ENCODE assay signal across 8 cellular contexts in the genomic region with DNA sequence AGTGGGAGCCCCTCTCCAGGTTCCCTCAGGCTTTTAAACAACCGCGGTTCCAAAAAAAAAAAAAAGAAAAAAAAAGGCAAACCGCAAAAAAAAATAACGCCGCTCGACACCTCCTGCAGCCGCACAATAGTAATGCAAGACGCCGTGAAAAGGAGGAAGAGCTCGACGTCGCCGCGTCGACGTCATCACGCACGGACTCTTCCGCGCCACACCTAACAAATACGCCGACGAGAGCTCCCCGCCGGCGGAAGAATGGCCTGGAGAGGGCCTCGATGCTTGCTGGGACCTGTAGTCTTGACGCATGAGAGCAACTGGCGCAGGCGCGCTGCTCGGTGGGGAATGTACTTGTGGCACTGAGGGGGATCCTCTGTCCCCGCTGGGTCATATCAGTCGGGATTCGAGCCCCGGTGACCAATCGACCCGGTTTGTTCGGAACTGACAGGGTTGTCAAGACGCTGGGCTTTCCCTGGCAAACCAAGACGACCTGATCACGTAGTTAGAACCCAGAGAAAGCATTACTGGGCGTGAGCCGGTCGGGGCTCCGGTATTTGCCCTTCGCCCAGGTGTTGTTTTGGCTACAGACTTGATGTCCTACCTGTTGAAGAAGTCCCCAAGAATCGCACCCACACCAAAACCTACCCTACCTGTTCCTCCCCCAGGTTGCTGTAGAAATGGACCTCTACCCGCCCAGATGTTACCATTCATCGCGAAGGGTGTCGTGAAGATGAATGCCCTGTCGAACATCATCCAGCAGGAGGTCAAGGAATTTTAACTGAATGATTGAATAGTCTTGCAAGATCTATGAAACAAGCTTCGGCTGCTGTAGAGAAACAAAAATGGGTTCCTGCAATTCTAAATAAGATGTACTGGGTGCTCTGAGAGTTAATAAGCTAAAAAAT. TPM values are rescaled to one million over a fixed set of nuclear protein-coding genes. Genes with fewer than 3 reads are reported as not detected.
DNase-seq lines count a peak whose midpoint lies in the region; ATAC-seq and TF ChIP-seq lines count a peak whose summit lies in the region.

Gene CBR4 (minus strand): TSS at position 131 of the 899 bp plus-strand sequence. CDS start 166 bp downstream, outside the sequence.

- peak; percentile 96 for ATAC-seq in GM19372 (IDR thresholded peaks at IDR 0.05; ENCODE audit: low read depth, unreplicated experiment)
- peak; percentile 98 for ATAC-seq in HG03565 (IDR thresholded peaks at IDR 0.05; ENCODE audit: unreplicated experiment)

- H3K4me3 ChIP-seq in liver (ENCODE audit: low read depth in 1 of 3, low read length in 3 of 3): peak within 1 kb of the TSS; percentile 72 to 93 (median 92)

- peaks cover 33% of the 10 kb centered on the region for H3K4me1 Mint-ChIP-seq in CD14-positive monocyte

- peak within 1 kb of the TSS; percentile 92 for H3K4me3 Mint-ChIP-seq in CD14-positive monocyte

- peak within 1 kb of the TSS; percentile 88 to 99 for H3K27ac ChIP-seq in liver (ENCODE audit: low read depth in 1 of 2, low read length in 2 of 2)

- WGBS in liver: under 1% methylated on average over 54 of the region's 54 CpGs

- intact Hi-C loops in CD14-positive monocyte (cut with micrococcal nuclease): loop anchor here in 1 of 2 donors (10.0 kb wide), 1 partner anchor 526 kb away; the partner anchor contains the start of gene DDX60L

- peak within 1 kb of the TSS; percentile 61 to 99 for H3K9ac ChIP-seq in liver (ENCODE audit: low read depth in 1 of 2, low read length in 2 of 2)

- peak within 1 kb of the TSS; percentile 93 to 99 (median 98) for H3K27ac Mint-ChIP-seq in CD14-positive monocyte

- no peaks in the 10 kb centered on the region for H3K36me3 ChIP-seq in liver (ENCODE audit: control insufficient read depth in 4 of 4, insufficient read depth in 3 of 4, low read depth in 1 of 4, low read length in 3 of 4)

- no peaks in the 10 kb centered on the region for H3K9me3 Mint-ChIP-seq in CD14-positive monocyte

- DNase-seq in CD14-positive monocyte (ENCODE audit: low spot score): peak; percentile 97
- peak; percentile 89 for DNase-seq in NCI-H774 (lab: John Stamatoyannopoulos, UW)
- DNase-seq in activated CD4-positive, alpha-beta T cell treated with anti-CD3 and anti-CD28 coated beads, Interleukin-2, amount 50 U/mL, for 48 hours: peak; percentile 93 to 95
- DNase-seq in dermis microvascular lymphatic vessel endothelial cell (ENCODE audit: low read depth in 2 of 2): peak; percentile 97 to 99
- DNase-seq in stimulated activated CD4-positive, alpha-beta T cell treated with anti-CD3 and anti-CD28 coated beads, Interleukin-4, amount 100 ng/mL, for 4 hours: peak; percentile 92 to 97

- TF ChIP-seq CTCF in CD14-positive monocyte (IDR thresholded peaks at IDR 0.05): peak; percentile 47
- TF ChIP-seq CTCF in liver (IDR thresholded peaks at IDR 0.05; ENCODE audit: low read depth, low read length, missing input control): peak; percentile 48

- no peaks in the 10 kb centered on the region for H3K27me3 ChIP-seq in liver (ENCODE audit: control insufficient read depth in 4 of 4, insufficient read depth in 4 of 4, low read length in 3 of 4)

- H3K27me3 Mint-ChIP-seq in CD14-positive monocyte (ENCODE audit: low read depth in 3 of 3): peaks cover 0 to 4% (median 0%) of the 10 kb centered on the region in 3 donors

- H3K9me3 ChIP-seq in liver (ENCODE audit: control insufficient read depth in 4 of 4, low read length in 3 of 4): no peaks in the 10 kb centered on the region

- peaks cover 13% of the 10 kb centered on the region in 2 donors for H3K36me3 Mint-ChIP-seq in CD14-positive monocyte

- TF ChIP-seq RAD21 in liver (IDR thresholded peaks at IDR 0.05): peak; percentile 44 to 71

- H3K4me1 ChIP-seq in liver (ENCODE audit: control insufficient read depth in 4 of 4, insufficient read depth in 4 of 4, low read length in 3 of 4): peaks cover 4 to 29% (median 26%) of the 10 kb centered on the region in 4 donors

TF ChIP-seq in liver, 16 proteins besides CTCF, POLR2A, EP300 and RAD21:
- peak in 1 of 2 donors; percentile 5 for TF ChIP-seq EGR1 (IDR thresholded peaks at IDR 0.05; ENCODE audit: low read depth in 2 of 2)
- peak; percentile 38 to 56 for TF ChIP-seq RXRA (IDR thresholded peaks at IDR 0.05)
- no peak for TF ChIP-seq HNF4G (IDR thresholded peaks at IDR 0.05)
- TF ChIP-seq, protein P1, sequence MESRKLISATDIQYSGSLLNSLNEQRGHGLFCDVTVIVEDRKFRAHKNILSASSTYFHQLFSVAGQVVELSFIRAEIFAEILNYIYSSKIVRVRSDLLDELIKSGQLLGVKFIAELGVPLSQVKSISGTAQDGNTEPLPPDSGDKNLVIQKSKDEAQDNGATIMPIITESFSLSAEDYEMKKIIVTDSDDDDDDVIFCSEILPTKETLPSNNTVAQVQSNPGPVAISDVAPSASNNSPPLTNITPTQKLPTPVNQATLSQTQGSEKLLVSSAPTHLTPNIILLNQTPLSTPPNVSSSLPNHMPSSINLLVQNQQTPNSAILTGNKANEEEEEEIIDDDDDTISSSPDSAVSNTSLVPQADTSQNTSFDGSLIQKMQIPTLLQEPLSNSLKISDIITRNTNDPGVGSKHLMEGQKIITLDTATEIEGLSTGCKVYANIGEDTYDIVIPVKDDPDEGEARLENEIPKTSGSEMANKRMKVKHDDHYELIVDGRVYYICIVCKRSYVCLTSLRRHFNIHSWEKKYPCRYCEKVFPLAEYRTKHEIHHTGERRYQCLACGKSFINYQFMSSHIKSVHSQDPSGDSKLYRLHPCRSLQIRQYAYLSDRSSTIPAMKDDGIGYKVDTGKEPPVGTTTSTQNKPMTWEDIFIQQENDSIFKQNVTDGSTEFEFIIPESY (IDR thresholded peaks at IDR 0.05): peak; percentile 67
- TF ChIP-seq MAX (IDR thresholded peaks at IDR 0.05): peak; percentile 45
- TF ChIP-seq YY1 (IDR thresholded peaks at IDR 0.05): peak; percentile 92
- TF ChIP-seq, protein P2, sequence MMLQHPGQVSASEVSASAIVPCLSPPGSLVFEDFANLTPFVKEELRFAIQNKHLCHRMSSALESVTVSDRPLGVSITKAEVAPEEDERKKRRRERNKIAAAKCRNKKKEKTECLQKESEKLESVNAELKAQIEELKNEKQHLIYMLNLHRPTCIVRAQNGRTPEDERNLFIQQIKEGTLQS (IDR thresholded peaks at IDR 0.05): no peak
- TF ChIP-seq SP1 (IDR thresholded peaks at IDR 0.05): peak; percentile 56
- TF ChIP-seq FOXA2 (IDR thresholded peaks at IDR 0.05): peak; percentile 14
- TF ChIP-seq JUND (IDR thresholded peaks at IDR 0.05): peak; percentile 14 to 48
- peak; percentile 81 for TF ChIP-seq REST (IDR thresholded peaks at IDR 0.05)
- TF ChIP-seq GABPA (IDR thresholded peaks at IDR 0.05 in 1 of 2, conservative IDR thresholded peaks at IDR 0.05 in 1 of 2): peak; percentile 15 to 91
- peak; percentile 28 for TF ChIP-seq NR2F2 (IDR thresholded peaks at IDR 0.05)
- TF ChIP-seq TAF1 (conservative IDR thresholded peaks at IDR 0.05): peak; percentile 51
- no peak for TF ChIP-seq FOXA1 (IDR thresholded peaks at IDR 0.05)
- TF ChIP-seq HNF4A (conservative IDR thresholded peaks at IDR 0.05): peak; percentile 14 to 15

RNA-seq across cellular contexts. Expression of gene CBR4, which starts in this region (rescaled TPM):
- polyA plus RNA-seq in CD14-positive monocyte (1 to 10 TPM; 2.8 to 4.1 TPM), liver (10 to 100 TPM in 1 of 2 donors, 1 to 10 TPM in 1; 9.4 to 28.6 TPM)
- total RNA-seq in dermis microvascular lymphatic vessel endothelial cell (10.5 and 12.7 TPM in 2 replicates), liver (10 to 100 TPM; 16.7 to 32.8 TPM)

Comparison
In these comparisons a context has a peak if more than half of its experiments do, and no peak if none do; other contexts are left out.
1. Peak in every context shown above with its lines: DNase-seq, ATAC-seq, H3K4me3 ChIP-seq and H3K27ac ChIP-seq.